11 cellular contexts compared by ENCODE assay signal in genomic region chr6:90730191-90730673, GRCh38.
DNase-seq lines count a peak whose midpoint lies in the region; ATAC-seq and TF ChIP-seq lines count a peak whose summit lies in the region.
"Had no signal": no experiment of that assay in that cellular context is flagged by ENCODE, and none has a peak within 500 bp of the region (broad histone marks: within the 10 kb centered on the region; RNA-seq: fewer than 3 reads in every experiment).

No MANE protein-coding gene starts in this region.

- no peaks in the 10 kb centered on the region for H3K4me1 ChIP-seq in upper lobe of right lung
- no peaks in the 10 kb centered on the region for H3K4me1 ChIP-seq in adrenal gland (replicated peaks in 1 of 2)
- H3K4me1 ChIP-seq: right lobe of liver had no signal

- no peaks in the 10 kb centered on the region for H3K9me3 ChIP-seq in upper lobe of right lung
- no peaks in the 10 kb centered on the region for H3K9me3 ChIP-seq in adrenal gland (replicated peaks in 1 of 3)
- H3K9me3 ChIP-seq: right lobe of liver had no signal

- no peaks in the 10 kb centered on the region for H3K27me3 ChIP-seq in upper lobe of right lung
- H3K27me3 ChIP-seq in adrenal gland, result no peaks in the 10 kb centered on the region
- H3K27me3 ChIP-seq: right lobe of liver had no signal

- WGBS in adrenal gland, 4 donors, result 66 to 76% (median 70%) methylated on average over 2 of the region's 2 CpGs

- TF ChIP-seq CTCF in upper lobe of right lung (IDR thresholded peaks at IDR 0.05), result no peak
- no peak for TF ChIP-seq CTCF in adrenal gland (IDR thresholded peaks at IDR 0.05)

- DNase-seq in NCI-H1694 treated with DMSO at 0.1 percent for 48 hours (lab: John Stamatoyannopoulos, UW), result peak; percentile 38
- no peak for DNase-seq in upper lobe of right lung
- DNase-seq in adrenal gland, result no peak
- no peak for DNase-seq in NCI-H345 (lab: John Stamatoyannopoulos, UW)
- DNase-seq in NCI-H2227 treated with DMSO at 0.1 percent for 48 hours (lab: John Stamatoyannopoulos, UW), result no peak
- DNase-seq: natural killer cell, right lobe of liver, SHP77 had no signal

- ATAC-seq in GM18909 (IDR thresholded peaks at IDR 0.05; ENCODE audit: poor library complexity, unreplicated experiment), result peak; percentile 95
- ATAC-seq in GM21526 (IDR thresholded peaks at IDR 0.05; ENCODE audit: low FRiP score, unreplicated experiment), result peak; percentile 61
- ATAC-seq in HG03064 (IDR thresholded peaks at IDR 0.05; ENCODE audit: low read depth, unreplicated experiment), result peak; percentile 91
- ATAC-seq in upper lobe of right lung, result no peak
- ATAC-seq: natural killer cell, right lobe of liver had no signal

- TF ChIP-seq POLR2A in adrenal gland (IDR thresholded peaks at IDR 0.05), result no peak

- H3K4me3 ChIP-seq in upper lobe of right lung (no peak overlapping the region), adrenal gland (no peak overlapping the region)
- H3K4me3 ChIP-seq: right lobe of liver had no signal

- H3K36me3 ChIP-seq in upper lobe of right lung, result no peaks in the 10 kb centered on the region
- no peaks in the 10 kb centered on the region for H3K36me3 ChIP-seq in adrenal gland (replicated peaks in 1 of 2)
- H3K36me3 ChIP-seq: right lobe of liver had no signal

- intact Hi-C loops in upper lobe of right lung (cut with DNase I), result no loop called here
- intact Hi-C loops in adrenal gland (cut with DNase I), result no loop called here

- H3K27ac ChIP-seq in upper lobe of right lung (no peak overlapping the region), adrenal gland (no peak overlapping the region)
- H3K27ac ChIP-seq: right lobe of liver had no signal
